In genomic region chr12:31991815-31992214, GRCh38 we compare ENCODE assay signal across 11 cellular contexts. TPM values are rescaled to one million over a fixed set of nuclear protein-coding genes. Genes with fewer than 3 reads are reported as not detected.
A peak's percentile ranks its signal among the peaks of the same experiment; 100 is the strongest.
DNase-seq lines count a peak whose midpoint lies in the region; ATAC-seq and TF ChIP-seq lines count a peak whose summit lies in the region.
"Had no signal": no experiment of that assay in that cellular context is flagged by ENCODE, and none has a peak within 500 bp of the region (broad histone marks: within the 10 kb centered on the region; RNA-seq: fewer than 3 reads in every experiment).

No MANE protein-coding gene starts in this region.

- no peaks in the 10 kb centered on the region for H4K20me1 ChIP-seq in hepatocyte (ENCODE audit: insufficient read depth, poor library complexity, severe bottlenecking)

- H3K4me1 Mint-ChIP-seq in MCF 10A (ENCODE audit: insufficient read depth, unreplicated experiment), result peaks cover 10% of the 10 kb centered on the region

- H3K4me1 ChIP-seq in breast epithelium (no peaks in the 10 kb centered on the region), RWPE2 (ENCODE audit: insufficient read depth, poor library complexity, severe bottlenecking) (peaks cover 21% of the 10 kb centered on the region), hepatocyte (ENCODE audit: insufficient read depth) (no peaks in the 10 kb centered on the region)
- H3K4me1 ChIP-seq: adrenal gland had no signal

- H3K9me3 ChIP-seq in breast epithelium, result peaks cover 0 to 9% of the 10 kb centered on the region in 2 donors
- no peaks in the 10 kb centered on the region for H3K9me3 ChIP-seq in RWPE2 (ENCODE audit: severe bottlenecking)
- no peaks in the 10 kb centered on the region for H3K9me3 ChIP-seq in hepatocyte (ENCODE audit: low read depth)
- H3K9me3 ChIP-seq: adrenal gland had no signal

- no peak overlapping the region for H3K4me3 ChIP-seq in breast epithelium
- no peak overlapping the region for H3K4me3 ChIP-seq in RWPE2 (ENCODE audit: severe bottlenecking)
- H3K4me3 ChIP-seq in epithelial cell of esophagus (ENCODE audit: low read length), result no peak overlapping the region
- no peak overlapping the region for H3K4me3 ChIP-seq in hepatocyte
- H3K4me3 ChIP-seq: adrenal gland, smooth muscle cell had no signal

- 92% methylated on average over 2 of the region's 2 CpGs for WGBS in hepatocyte (ENCODE audit: low lambda C conversion rate, missing lambda C conversion rate)

- POLR2A ChIA-PET in MCF 10A (lab: Yijun Ruan, JAX), result interaction anchor here (0.7 kb wide), 1 partner anchor 12 kb away, joined by 5 read pairs; no protein-coding TSS in a partner anchor

- H3K36me3 ChIP-seq in breast epithelium, result peaks cover 10% of the 10 kb centered on the region
- H3K36me3 ChIP-seq in RWPE2 (ENCODE audit: low read depth), result peaks cover 11% of the 10 kb centered on the region
- H3K36me3 ChIP-seq in hepatocyte (replicated peaks; ENCODE audit: insufficient read depth, low read depth), result no peaks in the 10 kb centered on the region

- no peaks in the 10 kb centered on the region for H3K9me2 ChIP-seq in hepatocyte (replicated peaks; ENCODE audit: insufficient read depth)

- TF ChIP-seq CTCF in MCF 10A (IDR thresholded peaks at IDR 0.05; ENCODE audit: unreplicated experiment) (no peak), breast epithelium (IDR thresholded peaks at IDR 0.05) (no peak), RWPE2 (IDR thresholded peaks at IDR 0.05; ENCODE audit: poor library complexity, severe bottlenecking) (no peak), epithelial cell of esophagus (IDR thresholded peaks at IDR 0.05; ENCODE audit: insufficient read depth, low read depth, low read length, missing control alignments) (no peak), hepatocyte (IDR thresholded peaks at IDR 0.05; ENCODE audit: poor library complexity) (no peak)

- H3K4me2 ChIP-seq in hepatocyte, result no peak overlapping the region
- H3K4me2 ChIP-seq: smooth muscle cell had no signal

- intact Hi-C loops in MCF 10A (cut with micrococcal nuclease) (no loop called here), breast epithelium (cut with DNase I; ENCODE audit: low total_unique reads) (no loop called here)

- H3K27me3 ChIP-seq in breast epithelium (no peaks in the 10 kb centered on the region), RWPE2 (ENCODE audit: insufficient read depth, poor library complexity, severe bottlenecking) (no peaks in the 10 kb centered on the region), hepatocyte (no peaks in the 10 kb centered on the region)
- H3K27me3 ChIP-seq: adrenal gland had no signal

- no peak overlapping the region for H2AFZ ChIP-seq in hepatocyte

- peak overlapping the region; percentile 12 for H3K27ac Mint-ChIP-seq in MCF 10A (ENCODE audit: low read depth, unreplicated experiment)

- CTCF ChIA-PET in MCF 10A (lab: Yijun Ruan, JAX), result interaction anchor here (0.7 kb wide), 1 partner anchor 190 kb away, joined by 3 read pairs; no protein-coding TSS in a partner anchor

- peaks cover 3% of the 10 kb centered on the region for H3K79me2 ChIP-seq in hepatocyte

- no peaks in the 10 kb centered on the region for H3K9me3 Mint-ChIP-seq in MCF 10A (ENCODE audit: unreplicated experiment)

- ATAC-seq in RWPE2 (ENCODE audit: low read depth), result no peak
- ATAC-seq in GM21619 (IDR thresholded peaks at IDR 0.05; ENCODE audit: unreplicated experiment), result no peak
- ATAC-seq: Right ventricle myocardium inferior had no signal

- no peak overlapping the region for H3K4me3 Mint-ChIP-seq in MCF 10A (ENCODE audit: unreplicated experiment)

- H3K36me3 Mint-ChIP-seq in MCF 10A (ENCODE audit: insufficient read depth, unreplicated experiment), result peaks cover 14% of the 10 kb centered on the region

- H3K27ac ChIP-seq in breast epithelium (no peak overlapping the region), RWPE2 (ENCODE audit: poor library complexity, severe bottlenecking) (peak overlapping the region; percentile 78), hepatocyte (no peak overlapping the region)
- H3K27ac ChIP-seq: adrenal gland had no signal

- H3K27me3 Mint-ChIP-seq in MCF 10A (ENCODE audit: insufficient read depth, unreplicated experiment), result no peaks in the 10 kb centered on the region

- TF ChIP-seq POLR2A in breast epithelium (IDR thresholded peaks at IDR 0.05), result no peak

- DNase-seq in MCF 10A (ENCODE audit: unreplicated experiment) (no peak), breast epithelium (ENCODE audit: low spot score in 2 of 2) (no peak), RWPE2 (ENCODE audit: low spot score) (no peak), epithelial cell of esophagus (ENCODE audit: low read depth) (peak; percentile 22), NCI-H2029 treated with DMSO at 0.1 percent for 48 hours (lab: John Stamatoyannopoulos, UW) (no peak), hepatocyte (ENCODE audit: low spot score) (no peak), NCI-H2196 treated with DMSO at 0.1 percent for 48 hours (lab: John Stamatoyannopoulos, UW; ENCODE audit: unreplicated experiment) (no peak)
- DNase-seq: adrenal gland had no signal

- BruUV-seq in MCF 10A (replicated peaks; lab: Mats Ljungman, UMichigan), result no TSS peak

RNA-seq across cellular contexts. Expression of gene RESF1, which starts 32.6 kb away (rescaled TPM):
- total RNA-seq in MCF 10A (2022) (14.7 and 18.7 TPM in 2 replicates), breast epithelium (100 to 1,000 TPM in 1 of 3 donors, 10 to 100 TPM in 2; 75.0 to 123 (median 99.6) TPM), hepatocyte (63.8 and 91.5 TPM in 2 replicates)
- 23.9 and 28.8 TPM in 2 replicates for polyA plus RNA-seq in hepatocyte
